Comparison of ENCODE assay signal across 8 cellular contexts in genomic region chr3:119677641-119677934, GRCh38. TPM values are rescaled to one million over a fixed set of nuclear protein-coding genes. Genes with fewer than 3 reads are reported as not detected.
DNase-seq lines count a peak whose midpoint lies in the region; ATAC-seq and TF ChIP-seq lines count a peak whose summit lies in the region.

No MANE protein-coding gene starts in this region.

- peak overlapping the region; percentile 82 for H3K4me3 Mint-ChIP-seq in activated CD8-positive, alpha-beta T cell treated with anti-CD3 and anti-CD28 coated beads for 36 hours
- H3K4me3 Mint-ChIP-seq in stimulated activated naive CD8-positive, alpha-beta T cell treated with anti-CD3 and anti-CD28 coated beads, Interleukin-15, amount 100 ng/mL, for 72 hours: peak overlapping the region; percentile 84 to 90

- CTCF ChIA-PET in HEK293 (lab: Yijun Ruan, JAX): no interaction called here
- CTCF ChIA-PET in activated CD8-positive, alpha-beta T cell treated with anti-CD3 and anti-CD28 coated beads for 36 hours (lab: Charles Lee): interaction anchor here (0.6 kb wide), 1 partner anchor 159 kb away, joined by 3 read pairs; no protein-coding TSS in a partner anchor

- POLR2A ChIA-PET in HEK293 (lab: Yijun Ruan, JAX): interaction anchor here (0.9 to 2.1 kb wide), 3 partner anchors 13 to 418 kb away, joined by 3 to 11 read pairs (median 3); partner anchors contain the start of gene TIMMDC1
- POLR2A ChIA-PET in activated CD8-positive, alpha-beta T cell treated with anti-CD3 and anti-CD28 coated beads for 36 hours (lab: Charles Lee): interaction anchor here (0.6 to 3.4 kb wide), 6 partner anchors 13 to 214 kb away, joined by 3 to 11 read pairs (median 4); partner anchors contain the start of genes ADPRH, TIMMDC1 and TMEM39A

- DNase-seq in activated CD8-positive, alpha-beta T cell treated with anti-CD3 and anti-CD28 coated beads for 36 hours: no peak
- DNase-seq in stimulated activated naive CD8-positive, alpha-beta T cell treated with anti-CD3 and anti-CD28 coated beads, Interleukin-15, amount 100 ng/mL, for 72 hours: no peak
- DNase-seq in A172 (ENCODE audit: low spot score) (no peak), cortex of kidney (lab: John Stamatoyannopoulos, UW) (no peak), cerebellar nuclear complex (lab: John Stamatoyannopoulos, UW) (no peak)

- peak overlapping the region; percentile 87; the same call in 1 of the 2 replicates for H3K27ac ChIP-seq in HEK293 (ENCODE audit: extremely low read depth, low read depth, low read length)

- intact Hi-C loops in activated CD8-positive, alpha-beta T cell treated with anti-CD3 and anti-CD28 coated beads for 36 hours (cut with micrococcal nuclease): loop anchor here (10.0 kb wide), 2 partner anchors 213 to 383 kb away; partner anchors contain the start of genes ARHGAP31, POGLUT1 and TMEM39A

- H3K4me3 ChIP-seq in HEK293 (ENCODE audit: low read depth, low read length) (peak overlapping the region; percentile 81), iPS-11a (ENCODE audit: low read depth, low read length) (peak overlapping the region; percentile 28)

- peaks cover 30% of the 10 kb centered on the region for H3K36me3 Mint-ChIP-seq in activated CD8-positive, alpha-beta T cell treated with anti-CD3 and anti-CD28 coated beads for 36 hours (ENCODE audit: low read depth)

- ATAC-seq in activated CD8-positive, alpha-beta T cell treated with anti-CD3 and anti-CD28 coated beads for 36 hours: peak; percentile 0
- no peak for ATAC-seq in stimulated activated naive CD8-positive, alpha-beta T cell treated with anti-CD3 and anti-CD28 coated beads, Interleukin-15, amount 100 ng/mL, for 72 hours
- ATAC-seq in GM21737 (IDR thresholded peaks at IDR 0.05; ENCODE audit: unreplicated experiment): no peak

- no peak for TF ChIP-seq CTCF in HEK293 (tag by site-specific recombination; IDR thresholded peaks at IDR 0.05)
- no peak for TF ChIP-seq CTCF in activated CD8-positive, alpha-beta T cell treated with anti-CD3 and anti-CD28 coated beads for 36 hours (IDR thresholded peaks at IDR 0.05)

- no peaks in the 10 kb centered on the region for H3K27me3 Mint-ChIP-seq in activated CD8-positive, alpha-beta T cell treated with anti-CD3 and anti-CD28 coated beads for 36 hours
- no peaks in the 10 kb centered on the region for H3K27me3 Mint-ChIP-seq in stimulated activated naive CD8-positive, alpha-beta T cell treated with anti-CD3 and anti-CD28 coated beads, Interleukin-15, amount 100 ng/mL, for 72 hours

- H3K4me1 Mint-ChIP-seq in activated CD8-positive, alpha-beta T cell treated with anti-CD3 and anti-CD28 coated beads for 36 hours (ENCODE audit: low read depth): peaks cover 33% of the 10 kb centered on the region
- H3K4me1 Mint-ChIP-seq in stimulated activated naive CD8-positive, alpha-beta T cell treated with anti-CD3 and anti-CD28 coated beads, Interleukin-15, amount 100 ng/mL, for 72 hours: peaks cover 25% of the 10 kb centered on the region

- H3K27ac Mint-ChIP-seq in activated CD8-positive, alpha-beta T cell treated with anti-CD3 and anti-CD28 coated beads for 36 hours: peak overlapping the region; percentile 96
- peak overlapping the region; percentile 96 to 98 for H3K27ac Mint-ChIP-seq in stimulated activated naive CD8-positive, alpha-beta T cell treated with anti-CD3 and anti-CD28 coated beads, Interleukin-15, amount 100 ng/mL, for 72 hours

- H3K4me1 ChIP-seq in HEK293 (ENCODE audit: control insufficient read depth, insufficient read depth, low read length): no peaks in the 10 kb centered on the region

- H3K9me3 Mint-ChIP-seq in activated CD8-positive, alpha-beta T cell treated with anti-CD3 and anti-CD28 coated beads for 36 hours: no peaks in the 10 kb centered on the region
- no peaks in the 10 kb centered on the region for H3K9me3 Mint-ChIP-seq in stimulated activated naive CD8-positive, alpha-beta T cell treated with anti-CD3 and anti-CD28 coated beads, Interleukin-15, amount 100 ng/mL, for 72 hours

- H3K9me3 ChIP-seq in HEK293 (ENCODE audit: control insufficient read depth, insufficient read depth, low read depth, low read length): no peaks in the 10 kb centered on the region

- H3K36me3 ChIP-seq in HEK293 (ENCODE audit: control insufficient read depth in 2 of 2, insufficient read depth in 1 of 2, low read length in 2 of 2): peaks cover 4 to 28% of the 10 kb centered on the region in 2 experiments; a peak in 2 of 3 replicates

TF ChIP-seq in HEK293, 187 proteins besides CTCF, POLR2A, EP300 and RAD21:
- peak; percentile 81 for TF ChIP-seq PRDM1 (tag by site-specific recombination; IDR thresholded peaks at IDR 0.05)
- TF ChIP-seq ZNF548 (tag by site-specific recombination; IDR thresholded peaks at IDR 0.05): no peak
- TF ChIP-seq ZNF670 (tag by site-specific recombination; IDR thresholded peaks at IDR 0.05; ENCODE audit: low read depth): no peak
- no peak; the same call in 1 of the 2 replicates for TF ChIP-seq ZNF341 (tag by site-specific recombination; IDR thresholded peaks at IDR 0.05; ENCODE audit: low read depth)
- no peak for TF ChIP-seq ZNF529 (tag by site-specific recombination; IDR thresholded peaks at IDR 0.05; ENCODE audit: insufficient replicate concordance)
- TF ChIP-seq ZNF560 (tag by site-specific recombination; IDR thresholded peaks at IDR 0.05; ENCODE audit: borderline replicate concordance): no peak
- no peak for TF ChIP-seq ZNF449 (tag by site-specific recombination; IDR thresholded peaks at IDR 0.05)
- TF ChIP-seq SETDB1 (IDR thresholded peaks at IDR 0.05; ENCODE audit: insufficient read length, low read length): peak; percentile 8
- 0 out of 2 replicates have a peak, but pooled peaks have one; percentile 5 for TF ChIP-seq ZNF335 (tag by site-specific recombination; conservative IDR thresholded peaks at IDR 0.05)
- TF ChIP-seq ZNF785 (tag by site-specific recombination; IDR thresholded peaks at IDR 0.05): no peak
- TF ChIP-seq ZNF132 (tag by site-specific recombination; IDR thresholded peaks at IDR 0.05; ENCODE audit: borderline replicate concordance): no peak
- no peak for TF ChIP-seq SCRT1 (tag by site-specific recombination; IDR thresholded peaks at IDR 0.05; ENCODE audit: borderline replicate concordance)
- TF ChIP-seq PRDM10 (tag by site-specific recombination; IDR thresholded peaks at IDR 0.05): peak; percentile 50; the same call in 1 of the 2 replicates
- no peak for TF ChIP-seq SP3 (tag by site-specific recombination; IDR thresholded peaks at IDR 0.05)
- TF ChIP-seq ZNF2 (tag by site-specific recombination; IDR thresholded peaks at IDR 0.05): no peak
- no peak for TF ChIP-seq ZFP41 (tag by site-specific recombination; IDR thresholded peaks at IDR 0.05; ENCODE audit: borderline replicate concordance)

RNA-seq across cellular contexts. Expression of gene COX17, which starts 0.4 kb away (rescaled TPM):
- 10 to 100 TPM; 83.6 to 86.7 TPM for total RNA-seq in activated CD8-positive, alpha-beta T cell treated with anti-CD3 and anti-CD28 coated beads for 36 hours
- total RNA-seq in A172 (2014; rRNA removed; shearing (Covaris generic)): 46.2 and 58.3 TPM in 2 replicates

RNA-seq across cellular contexts. Expression of gene POPDC2, which starts 17.2 kb away (rescaled TPM):
- 1 to 10 TPM; 1.3 to 2.1 TPM for total RNA-seq in activated CD8-positive, alpha-beta T cell treated with anti-CD3 and anti-CD28 coated beads for 36 hours
- not detected in 2 replicates for total RNA-seq in A172 (2014; rRNA removed; shearing (Covaris generic))

RNA-seq across cellular contexts. Expression of gene CFAP91, which starts 25.2 kb away (rescaled TPM):
- not detected for total RNA-seq in activated CD8-positive, alpha-beta T cell treated with anti-CD3 and anti-CD28 coated beads for 36 hours
- 1.8 and 2.2 TPM in 2 replicates for total RNA-seq in A172 (2014; rRNA removed; shearing (Covaris generic))
